25 cellular contexts compared by ENCODE assay signal in genomic region chr6:113420290-113420689, GRCh38.
DNase-seq lines count a peak whose midpoint lies in the region; ATAC-seq, FAIRE-seq and TF ChIP-seq lines count a peak whose summit lies in the region.
"Had no signal": no experiment of that assay in that cellular context is flagged by ENCODE, and none has a peak within 500 bp of the region (broad histone marks: within the 10 kb centered on the region; RNA-seq: fewer than 3 reads in every experiment).

No MANE protein-coding gene starts in this region.

- no peak for FAIRE-seq in HepG2 (lab: Jason Lieb, UNC)
- FAIRE-seq: A549, GM12878, GM12892, GM18507 had no signal

- no peaks in the 10 kb centered on the region for H3K9me3 ChIP-seq in HepG2 (ENCODE audit: low read length)
- H3K9me3 ChIP-seq in right lobe of liver = no peaks in the 10 kb centered on the region
- no peaks in the 10 kb centered on the region for H3K9me3 ChIP-seq in effector memory CD4-positive, alpha-beta T cell (ENCODE audit: control insufficient read depth, low read length)
- H3K9me3 ChIP-seq: A549, BE2C, BLaER1 had no signal

- H3K4me1 ChIP-seq in HepG2 (ENCODE audit: insufficient read depth, low read length) (peaks cover 9% of the 10 kb centered on the region; the same call in 1 of the 2 replicates), right lobe of liver (no peaks in the 10 kb centered on the region)
- no peaks in the 10 kb centered on the region for H3K4me1 ChIP-seq in effector memory CD4-positive, alpha-beta T cell (ENCODE audit: control insufficient read depth, insufficient read depth, low read length, poor library complexity, severe bottlenecking)
- H3K4me1 ChIP-seq: A549, BE2C, BLaER1 had no signal

- H3K36me3 ChIP-seq in HepG2 (replicated peaks in 1 of 2; ENCODE audit: control insufficient read depth in 1 of 2, insufficient read depth in 2 of 2, low read length in 2 of 2) (no peaks in the 10 kb centered on the region), right lobe of liver (no peaks in the 10 kb centered on the region)
- no peaks in the 10 kb centered on the region for H3K36me3 ChIP-seq in effector memory CD4-positive, alpha-beta T cell (ENCODE audit: control insufficient read depth, insufficient read depth, low read length)
- H3K36me3 ChIP-seq: BE2C, BLaER1 had no signal

- TF ChIP-seq POLR2A in HepG2 (IDR thresholded peaks at IDR 0.05; ENCODE audit: insufficient read depth in 1 of 2, low read depth in 2 of 2, low read length in 2 of 2) (no peak), right lobe of liver (IDR thresholded peaks at IDR 0.05) (no peak)

- no peak overlapping the region for H3K4me3 ChIP-seq in HepG2 (replicated peaks in 1 of 3; ENCODE audit: insufficient read depth in 1 of 3, low read depth in 2 of 3, low read length in 3 of 3)
- no peak overlapping the region for H3K4me3 ChIP-seq in right lobe of liver
- no peak overlapping the region for H3K4me3 ChIP-seq in fibroblast of the aortic adventitia (ENCODE audit: low read depth, low read length)
- H3K4me3 ChIP-seq in effector memory CD4-positive, alpha-beta T cell (ENCODE audit: insufficient read depth, low read depth, low read length, poor library complexity, severe bottlenecking) = no peak overlapping the region
- H3K4me3 ChIP-seq: A549, BLaER1, GM12878 had no signal

- H3K9me3 Mint-ChIP-seq in type B pancreatic cell = peaks cover 8% of the 10 kb centered on the region

- no peaks in the 10 kb centered on the region for H3K27me3 Mint-ChIP-seq in type B pancreatic cell
- H3K27me3 Mint-ChIP-seq: CD4-positive, alpha-beta memory T cell; CD4-positive, CD25-positive, alpha-beta regulatory T cell had no signal

- no peak overlapping the region for H3K4me2 ChIP-seq in HepG2 (ENCODE audit: low read depth, low read length)
- H3K4me2 ChIP-seq: A549, BLaER1 had no signal

- in situ Hi-C loops in HepG2 (cut with HindIII; ENCODE audit: extremely low pct_ligation_motif_present, low pct_unique_long_range_greater_than_20kb) = loop anchor here (25.0 kb wide), 1 partner anchor 633 kb away; no protein-coding TSS in a partner anchor

- intact Hi-C loops in HepG2 (cut with micrococcal nuclease; ENCODE audit: unreplicated experiment) (no loop called here), right lobe of liver (cut with DNase I) (no loop called here)

- no peak overlapping the region for H3K9ac ChIP-seq in HepG2 (ENCODE audit: insufficient read depth, low read depth, low read length)
- H3K9ac ChIP-seq: BLaER1 had no signal

- H4K20me1 ChIP-seq in HepG2 (ENCODE audit: insufficient read depth, low read length) = no peaks in the 10 kb centered on the region
- H4K20me1 ChIP-seq: BLaER1 had no signal

- no peak for TF ChIP-seq RAD21 in HepG2 (CRISPR knock-in tag; IDR thresholded peaks at IDR 0.05)

- H3K4me1 Mint-ChIP-seq in type B pancreatic cell (ENCODE audit: unreplicated experiment) = no peaks in the 10 kb centered on the region
- H3K4me1 Mint-ChIP-seq: CD4-positive, alpha-beta memory T cell; CD4-positive, CD25-positive, alpha-beta regulatory T cell; CD8-positive, alpha-beta memory T cell had no signal

- no peaks in the 10 kb centered on the region for H3K36me3 Mint-ChIP-seq in type B pancreatic cell
- H3K36me3 Mint-ChIP-seq: CD14-positive monocyte; CD4-positive, alpha-beta memory T cell; CD4-positive, CD25-positive, alpha-beta regulatory T cell; CD8-positive, alpha-beta memory T cell had no signal

- H3K27ac ChIP-seq in HepG2 (ENCODE audit: extremely low read length, insufficient read depth, low read length) (no peak overlapping the region), right lobe of liver (no peak overlapping the region)
- H3K27ac ChIP-seq in effector memory CD4-positive, alpha-beta T cell (ENCODE audit: insufficient read depth, low read length, poor library complexity, severe bottlenecking) = no peak overlapping the region
- H3K27ac ChIP-seq: 22Rv1, A549, BLaER1 had no signal

- TF ChIP-seq EP300 in HepG2 (IDR thresholded peaks at IDR 0.05; ENCODE audit: low read depth in 2 of 2, low read length in 2 of 2) (no peak), HepG2 (CRISPR knock-in tag; IDR thresholded peaks at IDR 0.05; ENCODE audit: borderline replicate concordance) (no peak)

- H3K4me3 Mint-ChIP-seq in type B pancreatic cell = no peak overlapping the region
- H3K4me3 Mint-ChIP-seq: CD14-positive monocyte; CD4-positive, alpha-beta memory T cell; CD4-positive, CD25-positive, alpha-beta regulatory T cell; CD8-positive, alpha-beta memory T cell had no signal

- ATAC-seq in HepG2 = peak; percentile 38; the same call in 2 of the 3 replicates
- no peak for ATAC-seq in right lobe of liver
- ATAC-seq: A549, GM12878 had no signal

- no TSS peak for BruUV-seq in HepG2 (replicated peaks; lab: Mats Ljungman, UMichigan)

- H3K79me2 ChIP-seq in HepG2 (ENCODE audit: insufficient read depth, low read length) = no peaks in the 10 kb centered on the region

- CTCF ChIA-PET in HepG2 (lab: Yijun Ruan, JAX; ENCODE audit: low intra/inter-chr PET ratio, low total read pairs) = no interaction called here

- no peaks in the 10 kb centered on the region for H3K27me3 ChIP-seq in HepG2 (ENCODE audit: control insufficient read depth in 1 of 2, insufficient read depth in 2 of 2, low read length in 2 of 2)
- H3K27me3 ChIP-seq in right lobe of liver = no peaks in the 10 kb centered on the region
- H3K27me3 ChIP-seq in effector memory CD4-positive, alpha-beta T cell (replicated peaks; ENCODE audit: control insufficient read depth, insufficient read depth, low read length, poor library complexity, severe bottlenecking) = no peaks in the 10 kb centered on the region
- H3K27me3 ChIP-seq: BE2C, BLaER1 had no signal

- POLR2A ChIA-PET in HepG2 (lab: Yijun Ruan, JAX) = no interaction called here

- no peak overlapping the region for H2AFZ ChIP-seq in HepG2 (ENCODE audit: low read length)

- TF ChIP-seq CTCF in HepG2 (CRISPR knock-in tag; IDR thresholded peaks at IDR 0.05) (no peak), right lobe of liver (IDR thresholded peaks at IDR 0.05) (no peak), fibroblast of the aortic adventitia (IDR thresholded peaks at IDR 0.05; ENCODE audit: insufficient read depth, low read length) (no peak), type B pancreatic cell (conservative IDR thresholded peaks at IDR 0.05) (no peak)

- H3K27ac Mint-ChIP-seq in type B pancreatic cell = no peak overlapping the region
- H3K27ac Mint-ChIP-seq: CD14-positive monocyte; CD4-positive, alpha-beta memory T cell; CD4-positive, CD25-positive, alpha-beta regulatory T cell; CD8-positive, alpha-beta memory T cell had no signal

- DNase-seq in HepG2 (ENCODE audit: low spot score) (no peak), right lobe of liver (no peak), fibroblast of the aortic adventitia (ENCODE audit: low read depth) (peak; percentile 47), type B pancreatic cell (ENCODE audit: extremely low spot score, unreplicated experiment) (no peak)
- DNase-seq in effector memory CD4-positive, alpha-beta T cell = no peak
- DNase-seq: BE2C; C1 segment of cervical spinal cord; CD4-positive, alpha-beta memory T cell; CD4-positive, CD25-positive, alpha-beta regulatory T cell; CD8-positive, alpha-beta memory T cell; COR-L47; DMS 273 treated with DMSO at 0.1 percent for 48 hours; DMS153; DMS53; DMS79; DND-41; EL; GDM1 had no signal

- 0% methylated on average over 1 of the region's 1 CpG for WGBS in HepG2 (ENCODE audit: low lambda C conversion rate)
- no CpG with 5 or more reads among the region's 1 CpG for WGBS in right lobe of liver (ENCODE audit: insufficient coverage, low coverage, low lambda C conversion rate, missing lambda C conversion rate)

TF ChIP-seq in HepG2, 621 proteins besides CTCF, POLR2A, EP300 and RAD21:
- no peak for TF ChIP-seq ZNF607 (CRISPR knock-in tag; IDR thresholded peaks at IDR 0.05; ENCODE audit: borderline replicate concordance)
- peak; percentile 91 for TF ChIP-seq ZNF331 (CRISPR knock-in tag; IDR thresholded peaks at IDR 0.05)
- no peak for TF ChIP-seq ZKSCAN1 (IDR thresholded peaks at IDR 0.05; ENCODE audit: low read length)
